2 cellular contexts compared by ENCODE assay signal in the genomic region with DNA sequence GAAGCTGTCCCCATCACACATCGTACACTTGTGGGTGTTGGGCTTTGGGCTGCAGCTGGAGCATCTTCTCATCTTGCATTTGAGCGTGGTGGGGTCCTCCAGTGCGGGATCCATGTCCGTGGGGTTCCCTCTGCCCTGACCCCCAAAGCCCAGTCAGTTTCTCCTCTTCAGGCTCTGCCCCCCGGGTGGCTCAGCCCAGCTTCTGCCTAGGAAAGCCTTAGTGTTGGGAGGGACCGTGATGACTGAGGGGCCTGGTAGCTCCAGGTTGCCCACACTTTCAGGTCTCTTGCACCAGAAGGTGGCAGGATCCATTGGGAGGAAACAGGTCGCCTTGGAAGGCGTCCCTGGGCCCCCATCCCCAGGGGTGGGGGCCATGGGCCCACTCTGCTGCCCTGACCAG. TPM values are rescaled to one million over a fixed set of nuclear protein-coding genes. Genes with fewer than 3 reads are reported as not detected.
"Had no signal": no experiment of that assay in that cellular context is flagged by ENCODE, and none has a peak within 500 bp of the region (broad histone marks: within the 10 kb centered on the region; RNA-seq: fewer than 3 reads in every experiment).

No MANE protein-coding gene starts in this region.

RNA-seq across cellular contexts. Expression of a gene that starts 55.9 kb away (rescaled TPM):
- total RNA-seq: G401, GM12878 had no signal
